ENCODE assay signal across 1 cellular context in the genomic region with DNA sequence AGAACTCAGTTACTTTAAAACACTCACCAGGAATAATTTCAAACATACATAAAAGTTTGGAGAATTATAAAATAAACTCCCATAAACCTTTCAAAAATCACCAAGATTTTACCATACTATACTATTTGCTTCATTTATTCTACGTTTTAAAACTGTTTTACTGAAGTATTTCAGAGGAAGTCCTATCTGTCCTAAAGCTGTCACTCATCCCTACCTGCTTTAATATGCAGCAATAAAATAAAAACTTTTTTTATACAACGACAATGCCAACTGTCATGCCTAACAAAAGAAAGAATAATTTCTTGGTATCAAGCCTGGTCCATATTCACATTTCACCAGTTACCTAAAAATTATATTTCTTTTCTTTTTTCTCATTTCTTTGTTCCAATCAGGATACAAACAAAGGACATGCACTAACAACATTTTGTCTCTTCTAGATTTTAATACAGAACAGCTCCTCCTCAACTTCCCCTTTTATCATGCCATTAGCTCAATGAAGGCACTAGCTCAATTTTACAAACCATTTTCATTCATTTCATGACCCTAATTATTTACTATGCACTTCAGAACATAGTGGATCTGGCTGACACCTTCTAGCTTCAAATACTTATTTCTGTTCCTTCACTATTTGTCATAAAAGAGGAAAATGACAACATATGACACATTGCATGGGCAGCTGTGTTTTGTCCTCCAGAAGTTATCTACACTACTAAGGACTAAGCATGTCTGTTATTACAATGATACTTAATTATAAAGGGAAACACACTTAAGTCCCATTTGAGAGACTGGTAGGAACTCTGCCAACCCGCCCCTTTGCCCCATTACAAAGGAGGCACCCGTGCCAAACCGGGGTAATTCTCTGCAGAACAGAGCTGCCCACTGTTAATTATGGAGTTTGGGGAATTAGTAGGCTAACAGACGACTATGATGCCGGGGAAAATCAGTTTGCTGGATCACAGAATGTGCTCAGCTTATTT.
TF ChIP-seq lines count a peak whose summit lies in the region.

No MANE protein-coding gene starts in this region.

TF ChIP-seq in SK-N-SH, 30 proteins besides CTCF, POLR2A, EP300 and RAD21 (continued from another document):
- no peak for TF ChIP-seq USF2 (IDR thresholded peaks at IDR 0.05; ENCODE audit: borderline replicate concordance, low read depth, low read length)
- TF ChIP-seq RXRA (IDR thresholded peaks at IDR 0.05; ENCODE audit: borderline replicate concordance, low read depth), result no peak
- TF ChIP-seq GABPA (IDR thresholded peaks at IDR 0.05; ENCODE audit: low read depth), result no peak
- TF ChIP-seq EZH2phosphoT487 (IDR thresholded peaks at IDR 0.05; ENCODE audit: borderline replicate concordance, low read depth), result no peak
- TF ChIP-seq FOSL2 (IDR thresholded peaks at IDR 0.05; ENCODE audit: borderline replicate concordance, low read depth), result no peak
- peak; percentile 77 for TF ChIP-seq FOXJ3 (CRISPR knock-in tag; IDR thresholded peaks at IDR 0.05)
- no peak for TF ChIP-seq POLR2AphosphoS5 (IDR thresholded peaks at IDR 0.05; ENCODE audit: low read depth, low read length)
- TF ChIP-seq, protein P1, sequence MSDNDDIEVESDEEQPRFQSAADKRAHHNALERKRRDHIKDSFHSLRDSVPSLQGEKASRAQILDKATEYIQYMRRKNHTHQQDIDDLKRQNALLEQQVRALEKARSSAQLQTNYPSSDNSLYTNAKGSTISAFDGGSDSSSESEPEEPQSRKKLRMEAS (IDR thresholded peaks at IDR 0.05; ENCODE audit: low read depth), result no peak
- TF ChIP-seq SIN3A (IDR thresholded peaks at IDR 0.05; ENCODE audit: borderline replicate concordance, low read depth, low read length), result no peak
- TF ChIP-seq, protein P2, sequence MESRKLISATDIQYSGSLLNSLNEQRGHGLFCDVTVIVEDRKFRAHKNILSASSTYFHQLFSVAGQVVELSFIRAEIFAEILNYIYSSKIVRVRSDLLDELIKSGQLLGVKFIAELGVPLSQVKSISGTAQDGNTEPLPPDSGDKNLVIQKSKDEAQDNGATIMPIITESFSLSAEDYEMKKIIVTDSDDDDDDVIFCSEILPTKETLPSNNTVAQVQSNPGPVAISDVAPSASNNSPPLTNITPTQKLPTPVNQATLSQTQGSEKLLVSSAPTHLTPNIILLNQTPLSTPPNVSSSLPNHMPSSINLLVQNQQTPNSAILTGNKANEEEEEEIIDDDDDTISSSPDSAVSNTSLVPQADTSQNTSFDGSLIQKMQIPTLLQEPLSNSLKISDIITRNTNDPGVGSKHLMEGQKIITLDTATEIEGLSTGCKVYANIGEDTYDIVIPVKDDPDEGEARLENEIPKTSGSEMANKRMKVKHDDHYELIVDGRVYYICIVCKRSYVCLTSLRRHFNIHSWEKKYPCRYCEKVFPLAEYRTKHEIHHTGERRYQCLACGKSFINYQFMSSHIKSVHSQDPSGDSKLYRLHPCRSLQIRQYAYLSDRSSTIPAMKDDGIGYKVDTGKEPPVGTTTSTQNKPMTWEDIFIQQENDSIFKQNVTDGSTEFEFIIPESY (IDR thresholded peaks at IDR 0.05; ENCODE audit: borderline replicate concordance, low read depth), result no peak
- no peak for TF ChIP-seq RFX5 (IDR thresholded peaks at IDR 0.05; ENCODE audit: low read length)
